In genomic region chr1:56509713-56510641, GRCh38 we compare ENCODE assay signal across 22 cellular contexts.
DNase-seq lines count a peak whose midpoint lies in the region; ATAC-seq and TF ChIP-seq lines count a peak whose summit lies in the region.
"Had no signal": no experiment of that assay in that cellular context is flagged by ENCODE, and none has a peak within 500 bp of the region (broad histone marks: within the 10 kb centered on the region; RNA-seq: fewer than 3 reads in every experiment).

No MANE protein-coding gene starts in this region.

- no peaks in the 10 kb centered on the region for H3K9me3 Mint-ChIP-seq in endodermal cell
- no peaks in the 10 kb centered on the region for H3K9me3 Mint-ChIP-seq in activated T-helper 2 cell treated with anti-CD3 and anti-CD28 coated beads, Interferon-gamma antibody, Interleukin-2, Interleukin-4, amounts not matched to agents 10 μg/mL and 5 μg/mL and 100 μg/mL, durations not matched to agents 14 hours and 24 hours and 36 hours
- H3K9me3 Mint-ChIP-seq: mesothelial cell of epicardium had no signal

- 56 to 63% methylated on average over 3 to 13 of the region's 13 CpGs for WGBS in endodermal cell (ENCODE audit: insufficient coverage in 1 of 2, insufficient read length in 1 of 2), 2 experiments
- WGBS in lung, 2 donors = 64 to 75% methylated on average over 13 of the region's 13 CpGs
- WGBS in tibial nerve, 2 donors = 40 to 42% methylated on average over 13 of the region's 13 CpGs

- H3K9me3 ChIP-seq in endodermal cell (ENCODE audit: control insufficient read depth, low read length) (peaks cover 6% of the 10 kb centered on the region), lung (ENCODE audit: control insufficient read depth in 2 of 2, insufficient read depth in 1 of 2, low read length in 1 of 2) (no peaks in the 10 kb centered on the region), tibial nerve (no peaks in the 10 kb centered on the region)
- H3K9me3 ChIP-seq: BE2C, gastrocnemius medialis, thoracic aorta had no signal

- H3K36me3 Mint-ChIP-seq in endodermal cell (ENCODE audit: low read depth) = peaks cover 77% of the 10 kb centered on the region
- H3K36me3 Mint-ChIP-seq in activated T-helper 2 cell treated with anti-CD3 and anti-CD28 coated beads, Interferon-gamma antibody, Interleukin-2, Interleukin-4, amounts not matched to agents 10 μg/mL and 5 μg/mL and 100 μg/mL, durations not matched to agents 14 hours and 24 hours and 36 hours (ENCODE audit: low read depth) = no peaks in the 10 kb centered on the region
- H3K36me3 Mint-ChIP-seq: immature natural killer cell had no signal

- H3K9ac ChIP-seq in endodermal cell (ENCODE audit: extremely low read depth, low read length, poor library complexity, severe bottlenecking) = no peak overlapping the region

- peak overlapping the region; percentile 29 for H3K27ac ChIP-seq in endodermal cell (ENCODE audit: low read depth, low read length)
- H3K27ac ChIP-seq in lung (ENCODE audit: low read depth in 1 of 2, low read length in 1 of 2) = peak overlapping the region; percentile 34 to 85
- peak overlapping the region in 3 of 4 donors; percentile 15 to 33 (median 30) for H3K27ac ChIP-seq in tibial nerve
- H3K27ac ChIP-seq: HL-60, thoracic aorta had no signal

- no peak for TF ChIP-seq CTCF in endodermal cell (conservative IDR thresholded peaks at IDR 0.05)
- no peak for TF ChIP-seq CTCF in lung (IDR thresholded peaks at IDR 0.05; ENCODE audit: control extremely low read depth, extremely low read depth)
- TF ChIP-seq CTCF in tibial nerve (IDR thresholded peaks at IDR 0.05) = no peak

- no peak for ATAC-seq in lung (ENCODE audit: insufficient read depth, low FRiP score)
- ATAC-seq: gastrocnemius medialis had no signal

- H3K36me3 ChIP-seq in endodermal cell (ENCODE audit: control insufficient read depth, insufficient read depth, low read length) (peaks cover 45% of the 10 kb centered on the region), lung (ENCODE audit: control insufficient read depth in 2 of 2, insufficient read depth in 2 of 2, low read length in 2 of 2) (peaks cover 5 to 30% of the 10 kb centered on the region in 2 donors), tibial nerve (peaks cover 0 to 75% (median 0%) of the 10 kb centered on the region in 3 donors)
- H3K36me3 ChIP-seq: BE2C had no signal

- intact Hi-C loops in activated T-helper 2 cell treated with anti-CD3 and anti-CD28 coated beads, Interferon-gamma antibody, Interleukin-2, Interleukin-4, amounts not matched to agents 10 μg/mL and 5 μg/mL and 100 μg/mL, durations not matched to agents 14 hours and 24 hours and 36 hours (cut with micrococcal nuclease) = no loop called here

- DNase-seq in NCI-H524 treated with DMSO at 0.1 percent for 48 hours (lab: John Stamatoyannopoulos, UW) (peak; percentile 13), endodermal cell (peak; percentile 73), lung (ENCODE audit: low spot score) (no peak), tibial nerve (ENCODE audit: low spot score in 2 of 2) (no peak), GOT3 (lab: John Stamatoyannopoulos, UW) (no peak), NCI-H187 (lab: John Stamatoyannopoulos, UW) (no peak)
- no peak for DNase-seq in activated T-helper 2 cell treated with anti-CD3 and anti-CD28 coated beads, Interferon-gamma antibody, Interleukin-2, Interleukin-4, amounts not matched to agents 10 μg/mL and 5 μg/mL and 100 μg/mL, durations not matched to agents 14 hours and 24 hours and 36 hours (ENCODE audit: low spot score)
- DNase-seq: activated effector memory CD4-positive, alpha-beta T cell treated with Interleukin-2 at 50 U/mL for 16 hours; amniotic stem cell; BE2C; cerebellar nuclear complex; DMS53; gastrocnemius medialis; immature natural killer cell; NCI-H1092; NK-92 treated with Interleukin-12 subunit alpha and Interleukin-12 subunit beta, amount 100 ng/mL, for 24 hours; stimulated activated CD4-positive, alpha-beta T cell treated with anti-CD3 and anti-CD28 coated beads, Interleukin-4, amount 100 ng/mL, for 24 hours; stimulated activated CD8-positive, alpha-beta memory T cell treated with anti-CD3 and anti-CD28 coated beads, Interleukin-4, amount 100 ng/mL, for 48 hours; T-helper 1 cell had no signal

- H3K4me1 Mint-ChIP-seq in endodermal cell = peaks cover 48% of the 10 kb centered on the region
- H3K4me1 Mint-ChIP-seq in activated T-helper 2 cell treated with anti-CD3 and anti-CD28 coated beads, Interferon-gamma antibody, Interleukin-2, Interleukin-4, amounts not matched to agents 10 μg/mL and 5 μg/mL and 100 μg/mL, durations not matched to agents 14 hours and 24 hours and 36 hours (ENCODE audit: low read depth) = no peaks in the 10 kb centered on the region
- H3K4me1 Mint-ChIP-seq: immature natural killer cell had no signal

- TF ChIP-seq EP300 in tibial nerve (IDR thresholded peaks at IDR 0.05) = no peak

- peak overlapping the region; percentile 80 for H3K27ac Mint-ChIP-seq in endodermal cell
- no peak overlapping the region for H3K27ac Mint-ChIP-seq in activated T-helper 2 cell treated with anti-CD3 and anti-CD28 coated beads, Interferon-gamma antibody, Interleukin-2, Interleukin-4, amounts not matched to agents 10 μg/mL and 5 μg/mL and 100 μg/mL, durations not matched to agents 14 hours and 24 hours and 36 hours
- H3K27ac Mint-ChIP-seq: immature natural killer cell had no signal

- H3K4me3 Mint-ChIP-seq in endodermal cell = peak overlapping the region; percentile 26
- no peak overlapping the region for H3K4me3 Mint-ChIP-seq in activated T-helper 2 cell treated with anti-CD3 and anti-CD28 coated beads, Interferon-gamma antibody, Interleukin-2, Interleukin-4, amounts not matched to agents 10 μg/mL and 5 μg/mL and 100 μg/mL, durations not matched to agents 14 hours and 24 hours and 36 hours (ENCODE audit: low read depth)
- H3K4me3 Mint-ChIP-seq: immature natural killer cell, mesothelial cell of epicardium had no signal

- no peaks in the 10 kb centered on the region for H3K27me3 Mint-ChIP-seq in endodermal cell (ENCODE audit: insufficient read depth)
- no peaks in the 10 kb centered on the region for H3K27me3 Mint-ChIP-seq in activated T-helper 2 cell treated with anti-CD3 and anti-CD28 coated beads, Interferon-gamma antibody, Interleukin-2, Interleukin-4, amounts not matched to agents 10 μg/mL and 5 μg/mL and 100 μg/mL, durations not matched to agents 14 hours and 24 hours and 36 hours (ENCODE audit: low read depth)

- TF ChIP-seq POLR2A in tibial nerve (IDR thresholded peaks at IDR 0.05) = no peak

- H3K4me3 ChIP-seq in endodermal cell (ENCODE audit: low read length) (peak overlapping the region; percentile 70), lung (no peak overlapping the region), tibial nerve (no peak overlapping the region)
- H3K4me3 ChIP-seq: gastrocnemius medialis, thoracic aorta had no signal

- H3K4me1 ChIP-seq in endodermal cell (ENCODE audit: control insufficient read depth, insufficient read depth, low read length) (peaks cover 17% of the 10 kb centered on the region), lung (ENCODE audit: control insufficient read depth in 2 of 2, insufficient read depth in 2 of 2, low read length in 2 of 2) (peaks cover 30 to 57% of the 10 kb centered on the region in 2 donors), tibial nerve (peaks cover 0 to 81% (median 25%) of the 10 kb centered on the region in 4 donors)

- H3K27me3 ChIP-seq in endodermal cell (ENCODE audit: control insufficient read depth, insufficient read depth, low read length, poor library complexity, severe bottlenecking) (no peaks in the 10 kb centered on the region), lung (ENCODE audit: control insufficient read depth, insufficient read depth) (no peaks in the 10 kb centered on the region), tibial nerve (no peaks in the 10 kb centered on the region)
- H3K27me3 ChIP-seq: BE2C, gastrocnemius medialis had no signal

Comparison
In these comparisons a context has a peak if more than half of its experiments do, and no peak if none do; other contexts are left out.
1. DNase-seq: peak in NCI-H524 treated with DMSO at 0.1 percent for 48 hours (single experiment) and endodermal cell (single experiment); none in lung (single experiment), tibial nerve (0 of 2), activated T-helper 2 cell treated with anti-CD3 and anti-CD28 coated beads, Interferon-gamma antibody, Interleukin-2, Interleukin-4, amounts not matched to agents 10 μg/mL and 5 μg/mL and 100 μg/mL, durations not matched to agents 14 hours and 24 hours and 36 hours (single experiment), GOT3 (single experiment) and NCI-H187 (0 of 2).
2. Peak in every context shown above with its lines, with median percentiles within 50 percentile points of each other: H3K27ac ChIP-seq.